ENCODE assay signal across 9 cellular contexts in genomic region chr10:77287647-77288120, GRCh38.
DNase-seq lines count a peak whose midpoint lies in the region; TF ChIP-seq lines count a peak whose summit lies in the region.
"Had no signal": no experiment of that assay in that cellular context is flagged by ENCODE, and none has a peak within 500 bp of the region (broad histone marks: within the 10 kb centered on the region; RNA-seq: fewer than 3 reads in every experiment).

No MANE protein-coding gene starts in this region.

- H3K36me3 ChIP-seq in tibial artery: no peaks in the 10 kb centered on the region

- DNase-seq in NCI-H1417 (lab: John Stamatoyannopoulos, UW): peak; percentile 17 to 73 (median 53)
- DNase-seq in NCI-H1417 treated with DMSO at 0.1 percent for 48 hours (lab: John Stamatoyannopoulos, UW): no peak
- DNase-seq in NCI-H774 (lab: John Stamatoyannopoulos, UW): peak; percentile 48
- DNase-seq in kidney tubule cell (ENCODE audit: low spot score): peak; percentile 40
- no peak for DNase-seq in tibial artery
- DNase-seq in SKM-1 treated with dmso at 0.1 percent for 144 hours (lab: John Stamatoyannopoulos, UW; ENCODE audit: unreplicated experiment): no peak
- DNase-seq in activated CD4-positive, alpha-beta T cell treated with anti-CD3 and anti-CD28 coated beads for 4 hours: no peak
- no peak for DNase-seq in foreskin melanocyte

- no peak overlapping the region for H3K4me3 ChIP-seq in tibial artery

- peaks cover 0 to 97% (median 42%) of the 10 kb centered on the region in 4 donors for H3K4me1 ChIP-seq in tibial artery

- no peak for TF ChIP-seq CTCF in tibial artery (IDR thresholded peaks at IDR 0.05)

- intact Hi-C loops in tibial artery (cut with DNase I; ENCODE audit: low total_unique reads): no loop called here

- no peaks in the 10 kb centered on the region for H3K27me3 ChIP-seq in tibial artery

- H3K9me3 ChIP-seq in tibial artery: no peaks in the 10 kb centered on the region

- peak overlapping the region; percentile 18 to 36 for H3K27ac ChIP-seq in tibial artery
- H3K27ac ChIP-seq: RWPE1 had no signal

Comparison
In these comparisons a context has a peak if more than half of its experiments do, and no peak if none do; other contexts are left out.
1. DNase-seq: peak in NCI-H1417 (3 of 3), NCI-H774 (single experiment) and kidney tubule cell (single experiment); none in NCI-H1417 treated with DMSO at 0.1 percent for 48 hours (single experiment), tibial artery (0 of 2), SKM-1 treated with dmso at 0.1 percent for 144 hours (single experiment), activated CD4-positive, alpha-beta T cell treated with anti-CD3 and anti-CD28 coated beads for 4 hours (0 of 2) and foreskin melanocyte (single experiment).